Comparison of ENCODE assay signal across 22 cellular contexts in the genomic region with DNA sequence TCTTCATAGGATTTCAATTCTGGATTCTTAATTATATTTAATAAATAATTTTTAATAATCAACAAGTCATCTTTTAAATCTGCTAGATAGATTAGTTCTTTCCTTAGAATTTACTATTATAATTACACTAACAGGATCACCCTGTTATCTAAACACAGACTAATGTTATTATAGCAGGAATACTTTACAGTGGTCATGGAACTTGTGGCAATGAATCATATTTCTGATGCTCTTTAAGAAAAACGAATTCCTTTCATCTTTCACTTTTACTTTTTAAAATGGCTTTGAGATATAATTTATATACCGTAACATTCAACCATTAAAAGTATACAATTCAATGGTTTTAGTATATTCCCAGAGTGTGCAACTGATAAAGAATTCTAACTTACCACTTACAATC.
"Had no signal": no experiment of that assay in that cellular context is flagged by ENCODE, and none has a peak within 500 bp of the region (broad histone marks: within the 10 kb centered on the region; RNA-seq: fewer than 3 reads in every experiment).

No MANE protein-coding gene starts in this region.

- ATAC-seq: activated CD8-positive, alpha-beta T cell treated with anti-CD3 and anti-CD28 coated beads, Interleukin-2, amount 10 ng/mL, durations not matched to agents 7 days and 5 days; activated T-cell treated with anti-CD3 and anti-CD28 coated beads, Interleukin-2, amount 50 U/mL, for 4 hours; left lung; stimulated activated naive CD8-positive, alpha-beta T cell treated with anti-CD3 and anti-CD28 coated beads, Interleukin-15, Interleukin-2, amounts not matched to agents 100 U/mL and 50 U/mL, for 24 hours had no signal

- H3K4me3 ChIP-seq: esophagus muscularis mucosa, left lung, prostate gland, right atrium auricular region, suprapubic skin, transverse colon, uterus had no signal

- H3K4me1 ChIP-seq: esophagus muscularis mucosa, left lung, prostate gland, right atrium auricular region, suprapubic skin, transverse colon, uterus had no signal

- H3K9me3 ChIP-seq: esophagus muscularis mucosa, left lung, prostate gland, right atrium auricular region, suprapubic skin, transverse colon, uterus had no signal

- DNase-seq: activated CD4-positive, alpha-beta T cell treated with anti-CD3 and anti-CD28 coated beads, Interleukin-2, amount 10 ng/mL, durations not matched to agents 24 days and 14 days; activated CD8-positive, alpha-beta memory T cell treated with anti-CD3 and anti-CD28 coated beads, Interleukin-2, amount 50 U/mL, for 4 hours; activated CD8-positive, alpha-beta T cell treated with anti-CD3 and anti-CD28 coated beads, Interleukin-2, amount 10 ng/mL, durations not matched to agents 7 days and 5 days; activated naive CD4-positive, alpha-beta T cell treated with anti-CD3 and anti-CD28 coated beads for 36 hours; activated T-cell treated with anti-CD3 and anti-CD28 coated beads, Interleukin-2, amount 50 U/mL, for 4 hours; aorta; cerebellar nuclear complex; effector CD8-positive, alpha-beta T cell; hippocampal formation; kidney; left lung; midbrain; stimulated activated CD4-positive, alpha-beta T cell treated with anti-CD3 and anti-CD28 coated beads, Interleukin-2, amount 100 ng/mL, for 24 hours; stimulated activated naive CD8-positive, alpha-beta T cell treated with anti-CD3 and anti-CD28 coated beads, Interleukin-15, Interleukin-2, amounts not matched to agents 100 U/mL and 50 U/mL, for 24 hours; T-helper 1 cell; T-helper 9 cell; transverse colon; uterus had no signal

- H3K27ac ChIP-seq: esophagus muscularis mucosa, left lung, prostate gland, right atrium auricular region, suprapubic skin, transverse colon, uterus had no signal

- H3K27me3 ChIP-seq: esophagus muscularis mucosa, left lung, right atrium auricular region, suprapubic skin, transverse colon, uterus had no signal

- H3K36me3 ChIP-seq: prostate gland, uterus had no signal
